Comparison of ENCODE assay signal across 24 cellular contexts in the genomic region with DNA sequence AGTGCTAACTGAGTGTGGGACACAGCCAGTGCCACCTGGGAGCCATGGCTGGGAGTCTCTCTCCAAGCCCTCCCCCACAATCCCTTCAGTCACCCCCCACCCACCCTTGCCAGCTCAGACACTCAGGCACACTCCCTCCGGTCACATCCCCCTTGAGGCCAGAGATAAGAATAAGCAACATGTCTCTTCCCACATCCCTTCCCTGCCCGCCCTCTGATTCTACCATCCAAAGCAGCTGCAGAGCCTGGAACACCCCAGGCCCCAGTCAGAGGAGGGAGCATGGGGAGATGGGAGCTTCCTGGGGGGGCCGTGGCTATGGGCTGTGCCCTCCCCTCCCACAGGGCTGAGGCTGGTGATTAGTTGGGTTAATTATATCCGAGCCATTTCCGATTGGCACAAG. TPM values are rescaled to one million over a fixed set of nuclear protein-coding genes. Genes with fewer than 3 reads are reported as not detected.
DNase-seq lines count a peak whose midpoint lies in the region; FAIRE-seq and TF ChIP-seq lines count a peak whose summit lies in the region.
"Had no signal": no experiment of that assay in that cellular context is flagged by ENCODE, and none has a peak within 500 bp of the region (broad histone marks: within the 10 kb centered on the region; RNA-seq: fewer than 3 reads in every experiment).

No MANE protein-coding gene starts in this region.

- TF ChIP-seq EP300 in H1 (IDR thresholded peaks at IDR 0.05; ENCODE audit: borderline replicate concordance in 1 of 2, low read depth in 2 of 2, low read length in 2 of 2) = no peak

- H3K23ac ChIP-seq in H1 (ENCODE audit: insufficient read length) = no peak overlapping the region

- no peaks in the 10 kb centered on the region for H3K4me1 Mint-ChIP-seq in activated naive CD4-positive, alpha-beta T cell treated with anti-CD3 and anti-CD28 coated beads for 36 hours (ENCODE audit: low read depth)
- H3K4me1 Mint-ChIP-seq: CD4-positive, alpha-beta memory T cell had no signal

- no peak overlapping the region for H4K5ac ChIP-seq in H1 (ENCODE audit: insufficient read length, low read depth, low read length)

- H3K79me2 ChIP-seq in H1 (ENCODE audit: control insufficient read depth in 1 of 2, insufficient read depth in 2 of 2, low read length in 2 of 2) = no peaks in the 10 kb centered on the region

- POLR2A ChIA-PET in H1 (lab: Charles Lee; ENCODE audit: partially characterized antibody) = interaction anchor here (0.9 to 1.5 kb wide), 5 partner anchors 8 to 87 kb away, joined by 3 read pairs; no protein-coding TSS in a partner anchor

- H3K27ac Mint-ChIP-seq in activated naive CD4-positive, alpha-beta T cell treated with anti-CD3 and anti-CD28 coated beads for 36 hours = no peak overlapping the region
- H3K27ac Mint-ChIP-seq: CD4-positive, alpha-beta memory T cell; T-helper 1 cell treated with Interleukin-12 subunit alpha and Interleukin-12 subunit beta and Interleukin-4 antibody, amounts not matched to agents 30 μg/mL and 1 μg/mL, for 36 hours had no signal

- H3K23me2 ChIP-seq in H1 (ENCODE audit: low read depth, low read length) = no peaks in the 10 kb centered on the region

- WGBS in H1 (ENCODE audit: extremely low coverage in 1 of 2, insufficient coverage in 1 of 2, insufficient read length in 1 of 2, insufficient replicate concordance in 2 of 2, low coverage in 1 of 2, low lambda C conversion rate in 2 of 2, missing lambda C conversion rate in 1 of 2), 2 experiments = 87% methylated on average over 5 of the region's 5 CpGs; no CpG with 5 or more reads in 1 of the 2 experiments

- H3K36me3 ChIP-seq in BLaER1 = no peaks in the 10 kb centered on the region
- no peaks in the 10 kb centered on the region for H3K36me3 ChIP-seq in H1 (ENCODE audit: control insufficient read depth in 2 of 4, insufficient read depth in 4 of 4, low read length in 3 of 4)
- no peaks in the 10 kb centered on the region for H3K36me3 ChIP-seq in neuron (ENCODE audit: insufficient read depth, low read length)
- H3K36me3 ChIP-seq: adrenal gland, right atrium auricular region had no signal

- no peak for DNase-seq in HTR-8/SVneo (ENCODE audit: insufficient read length, low spot score)
- no peak for DNase-seq in H1 (ENCODE audit: low read depth in 1 of 2, low spot score in 2 of 2)
- DNase-seq in activated naive CD4-positive, alpha-beta T cell treated with anti-CD3 and anti-CD28 coated beads for 36 hours = no peak
- DNase-seq in NCI-H1694 (lab: John Stamatoyannopoulos, UW) = no peak
- no peak for DNase-seq in DMS 273 treated with DMSO at 0.1 percent for 48 hours (lab: John Stamatoyannopoulos, UW)
- DNase-seq in NK-92 (lab: John Stamatoyannopoulos, UW; ENCODE audit: unreplicated experiment) = no peak
- DNase-seq: activated CD4-positive, alpha-beta T cell treated with anti-CD3 and anti-CD28 coated beads, Interleukin-2, amount 50 U/mL, for 4 hours; activated gamma-delta T cell; adrenal gland; CD4-positive, alpha-beta memory T cell; dermis blood vessel endothelial cell; DMS53; KG1; NCI-H2029; NCI-H526; OCI-M1; SHP77 treated with DMSO at 0.1 percent for 48 hours; stimulated activated CD8-positive, alpha-beta memory T cell treated with anti-CD3 and anti-CD28 coated beads, Interleukin-4, amount 100 ng/mL, for 48 hours had no signal

- no peaks in the 10 kb centered on the region for H3K79me1 ChIP-seq in H1 (ENCODE audit: low read depth, low read length)

- H4K8ac ChIP-seq in H1 (ENCODE audit: extremely low read depth, insufficient read depth, low read length) = no peak overlapping the region; the same call in 1 of the 2 replicates

- no peak overlapping the region for H2BK15ac ChIP-seq in H1 (ENCODE audit: low read length)

- CTCF ChIA-PET in H1 (lab: Charles Lee; ENCODE audit: partially characterized antibody) = interaction anchor here (1.0 to 10.8 kb wide), 8 partner anchors 10 to 105 kb away, joined by 3 to 84 read pairs (median 5); no protein-coding TSS in a partner anchor
- CTCF ChIA-PET in activated naive CD4-positive, alpha-beta T cell treated with anti-CD3 and anti-CD28 coated beads for 36 hours (lab: Charles Lee) = interaction anchor here (1.1 kb wide), 1 partner anchor 104 kb away, joined by 3 read pairs; no protein-coding TSS in a partner anchor

- H2AK5ac ChIP-seq in H1 (ENCODE audit: low read depth, low read length) = no peak overlapping the region

- H3K27me3 Mint-ChIP-seq in activated naive CD4-positive, alpha-beta T cell treated with anti-CD3 and anti-CD28 coated beads for 36 hours (ENCODE audit: low read depth) = peaks cover 6% of the 10 kb centered on the region

- H4K20me1 ChIP-seq in BLaER1 = no peaks in the 10 kb centered on the region
- H4K20me1 ChIP-seq in H1 (replicated peaks in 1 of 2; ENCODE audit: control insufficient read depth in 1 of 2, insufficient read depth in 2 of 2, low read length in 2 of 2) = no peaks in the 10 kb centered on the region

- no peak overlapping the region for H3K4ac ChIP-seq in H1 (replicated peaks; ENCODE audit: insufficient read length, low read depth, low read length)

- H3K27me3 ChIP-seq in BLaER1 (no peaks in the 10 kb centered on the region), H1 (replicated peaks in 1 of 4; ENCODE audit: control insufficient read depth in 3 of 4, extremely low read depth in 1 of 4, insufficient read depth in 3 of 4, low read length in 3 of 4) (no peaks in the 10 kb centered on the region), neuron (ENCODE audit: insufficient read depth, low read length) (no peaks in the 10 kb centered on the region)
- H3K27me3 ChIP-seq: adrenal gland, right atrium auricular region had no signal

- H3K4me3 ChIP-seq in BLaER1 (peak overlapping the region; percentile 57), H1 (ENCODE audit: extremely low read depth in 1 of 4, insufficient read depth in 2 of 4, low read depth in 3 of 4, low read length in 4 of 4) (no peak overlapping the region), neuron (ENCODE audit: low read length) (no peak overlapping the region)
- H3K4me3 ChIP-seq: adrenal gland had no signal

- H3K4me2 ChIP-seq in BLaER1 (peak overlapping the region; percentile 96), H1 (ENCODE audit: insufficient read depth in 1 of 2, low read depth in 2 of 2, low read length in 2 of 2) (no peak overlapping the region)

- TF ChIP-seq CTCF in H1 (IDR thresholded peaks at IDR 0.05; ENCODE audit: control extremely low read depth in 1 of 3, insufficient read depth in 1 of 3, low read depth in 1 of 3, low read length in 3 of 3) = no peak

- no peak overlapping the region for H2BK12ac ChIP-seq in H1 (ENCODE audit: low read depth, low read length)

- H3K4me1 ChIP-seq in BLaER1 = peaks cover 53% of the 10 kb centered on the region
- peaks cover 0 to 11% (median 4%) of the 10 kb centered on the region in 4 experiments; a peak in 5 of 7 replicates for H3K4me1 ChIP-seq in H1 (replicated peaks in 1 of 4; ENCODE audit: control insufficient read depth in 3 of 4, insufficient read depth in 4 of 4, low read length in 3 of 4)
- H3K4me1 ChIP-seq in neuron (ENCODE audit: insufficient read depth, low read length) = peaks cover 11% of the 10 kb centered on the region
- H3K4me1 ChIP-seq: adrenal gland, right atrium auricular region had no signal

- H3K27ac ChIP-seq in BLaER1 (peak overlapping the region; percentile 99), H1 (ENCODE audit: low read depth, low read length) (no peak overlapping the region)
- H3K27ac ChIP-seq: epithelial cell of prostate had no signal

- H3K9me3 Mint-ChIP-seq in activated naive CD4-positive, alpha-beta T cell treated with anti-CD3 and anti-CD28 coated beads for 36 hours = no peaks in the 10 kb centered on the region
- H3K9me3 Mint-ChIP-seq: T-helper 1 cell treated with Interleukin-12 subunit alpha and Interleukin-12 subunit beta and Interleukin-4 antibody, amounts not matched to agents 30 μg/mL and 1 μg/mL, for 36 hours had no signal

- H3K9me3 ChIP-seq in BLaER1 (no peaks in the 10 kb centered on the region), H1 (ENCODE audit: insufficient read depth in 2 of 2, low read depth in 1 of 2, low read length in 1 of 2) (no peaks in the 10 kb centered on the region), neuron (ENCODE audit: low read length) (no peaks in the 10 kb centered on the region)
- H3K9me3 ChIP-seq: adrenal gland, right atrium auricular region had no signal

- H2AFZ ChIP-seq in H1 (ENCODE audit: low read length) (no peak overlapping the region), neuron (ENCODE audit: low read depth, low read length) (peak overlapping the region; percentile 74)

- H2BK5ac ChIP-seq in H1 (ENCODE audit: low read depth, low read length) = no peak overlapping the region

- no peak overlapping the region for H3K4me3 Mint-ChIP-seq in activated naive CD4-positive, alpha-beta T cell treated with anti-CD3 and anti-CD28 coated beads for 36 hours
- H3K4me3 Mint-ChIP-seq: CD4-positive, alpha-beta memory T cell; T-helper 1 cell treated with Interleukin-12 subunit alpha and Interleukin-12 subunit beta and Interleukin-4 antibody, amounts not matched to agents 30 μg/mL and 1 μg/mL, for 36 hours had no signal

- TF ChIP-seq POLR2A in H1 (IDR thresholded peaks at IDR 0.05; ENCODE audit: control extremely low read depth in 1 of 2, low read depth in 2 of 2, low read length in 2 of 2) = no peak

- H2BK120ac ChIP-seq in H1 (replicated peaks; ENCODE audit: low read depth, low read length) = no peak overlapping the region

- peak overlapping the region; percentile 90 for H3K9ac ChIP-seq in BLaER1
- H3K9ac ChIP-seq in H1 (replicated peaks in 1 of 4; ENCODE audit: extremely low read depth in 1 of 4, low read depth in 3 of 4, low read length in 3 of 4) = no peak overlapping the region

- H2BK20ac ChIP-seq in H1 (ENCODE audit: low read length) = no peak overlapping the region

- FAIRE-seq in HTR-8/SVneo (lab: Jason Lieb, UNC) (peak; percentile 79), H1 (lab: Jason Lieb, UNC) (no peak)

- no peaks in the 10 kb centered on the region for H3K36me3 Mint-ChIP-seq in activated naive CD4-positive, alpha-beta T cell treated with anti-CD3 and anti-CD28 coated beads for 36 hours (ENCODE audit: low read depth)
- H3K36me3 Mint-ChIP-seq: CD4-positive, alpha-beta memory T cell had no signal

- no peak overlapping the region for H3K14ac ChIP-seq in H1 (ENCODE audit: insufficient read length)

- H3K18ac ChIP-seq in H1 (ENCODE audit: extremely low read depth, low read length) = no peak overlapping the region; the same call in 1 of the 2 replicates

- peak overlapping the region; percentile 11 for H4K91ac ChIP-seq in H1 (replicated peaks; ENCODE audit: insufficient read length, low read length)

- H3K56ac ChIP-seq in H1 (replicated peaks; ENCODE audit: insufficient read length, low read depth, low read length) = no peak overlapping the region

- TF ChIP-seq RAD21 in H1 (IDR thresholded peaks at IDR 0.05 in 1 of 2, conservative IDR thresholded peaks at IDR 0.05 in 1 of 2; ENCODE audit: low read depth in 2 of 2, low read length in 2 of 2) = no peak

- intact Hi-C loops in activated naive CD4-positive, alpha-beta T cell treated with anti-CD3 and anti-CD28 coated beads for 36 hours (cut with micrococcal nuclease) = no loop called here

RNA-seq across cellular contexts. Expression of a gene that starts 28.8 kb away (rescaled TPM):
- total RNA-seq in H1 (2021; fragmentation: NEBNext Ultra II Directional; extraction: Animal tissue kit (Norgen Biotek cat#: 25700)) = 3.6 and 4.8 TPM in 2 replicates
- polyA plus RNA-seq in H1 (2011; rRNA removed) = 3.0 and 4.2 TPM in 2 replicates
- polyA plus RNA-seq in H1 (2011; cell fraction: cytosol; rRNA removed) = 3.7 TPM
- polyA plus RNA-seq in H1 (2011; cell fraction: nucleus; rRNA removed) = 1.7 TPM
- polyA plus RNA-seq in H1 (2012, experiment 1 of 2) = 2.0 to 4.6 TPM (median 4.2 TPM) in 4 replicates
- 0.51 TPM for polyA plus RNA-seq in H1 (2012, experiment 2 of 2)
- polyA plus RNA-seq in H1 (2013, experiment 1 of 2) = 2.4 TPM
- polyA plus RNA-seq in H1 (2013, experiment 2 of 2) = 2.5 TPM
- 4.6 and 17.2 TPM in 2 replicates for polyA minus RNA-seq in H1 (2011; rRNA and poly(A)+ RNA removed)
- polyA minus RNA-seq in H1 (2011; cell fraction: cytosol; rRNA and poly(A)+ RNA removed) = 10.7 TPM
- polyA minus RNA-seq in H1 (2011; cell fraction: nucleus; rRNA and poly(A)+ RNA removed) = 13.1 TPM
- total RNA-seq in activated naive CD4-positive, alpha-beta T cell treated with anti-CD3 and anti-CD28 coated beads for 36 hours = under 1 TPM in 1 of 2 experiments, not detected in 1; 0.05 TPM
- total RNA-seq: adrenal gland; CD4-positive, alpha-beta memory T cell; liver had no signal
